8 cellular contexts compared by ENCODE assay signal in the genomic region with DNA sequence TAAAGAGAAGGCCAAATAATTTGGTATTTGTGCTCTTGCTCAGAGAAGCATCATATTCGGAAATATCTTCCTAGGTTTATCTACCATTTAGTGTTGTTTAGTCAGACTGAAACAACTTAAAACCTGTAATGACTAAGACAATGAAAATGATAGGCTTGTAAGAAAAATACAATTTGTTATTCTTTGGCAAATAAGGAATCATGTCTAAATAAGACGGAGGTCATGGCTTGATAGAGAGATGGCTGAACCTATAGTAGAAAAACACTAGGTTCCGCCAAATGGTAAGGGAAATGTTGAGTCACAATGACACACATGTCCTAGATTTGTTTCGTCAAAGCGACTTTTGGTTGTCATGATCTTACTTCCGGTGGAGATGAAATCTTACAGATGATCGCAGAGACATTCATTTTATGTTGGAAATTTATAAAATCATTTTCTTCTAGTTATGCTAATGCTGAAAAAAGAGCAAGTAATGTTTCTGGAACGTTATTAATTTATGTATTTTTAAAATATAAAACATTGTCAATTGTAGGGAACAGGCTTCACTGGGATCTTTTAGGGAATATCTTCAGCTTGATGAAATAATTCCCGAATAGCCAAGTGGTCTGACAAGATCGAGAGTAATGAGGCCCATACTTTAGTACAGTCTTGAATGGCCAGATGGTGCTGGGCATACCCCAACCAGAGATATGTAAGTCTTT. TPM values are rescaled to one million over a fixed set of nuclear protein-coding genes. Genes with fewer than 3 reads are reported as not detected.
DNase-seq lines count a peak whose midpoint lies in the region; ATAC-seq and FAIRE-seq lines count a peak whose summit lies in the region.

No MANE protein-coding gene starts in this region.

- peak; percentile 34 to 56 for DNase-seq in activated CD4-positive, alpha-beta T cell treated with anti-CD3 and anti-CD28 coated beads for 4 hours
- DNase-seq in activated CD4-positive, alpha-beta T cell treated with anti-CD3 and anti-CD28 coated beads for 1 hour: no peak
- peak; percentile 69 for DNase-seq in RPMI7951 (ENCODE audit: low read depth)
- peak in 2 of 3 donors; percentile 16 to 53 for DNase-seq in effector memory CD4-positive, alpha-beta T cell
- DNase-seq in small intestine: peak; percentile 49
- no peak for DNase-seq in cerebellum (ENCODE audit: low spot score)
- no peak for DNase-seq in HAP-1 (ENCODE audit: low spot score in 2 of 2)

- H3K36me3 ChIP-seq in effector memory CD4-positive, alpha-beta T cell (ENCODE audit: control insufficient read depth, insufficient read depth, low read length): no peaks in the 10 kb centered on the region
- H3K36me3 ChIP-seq in small intestine (ENCODE audit: control insufficient read depth in 2 of 2, insufficient read depth in 2 of 2, low read length in 2 of 2) (no peaks in the 10 kb centered on the region), HAP-1 (replicated peaks) (no peaks in the 10 kb centered on the region)

- in situ Hi-C loops in HAP-1 (cut with MboI; ENCODE audit: low sequenced_read_pairs): no loop called here

- ATAC-seq in HG02970 (IDR thresholded peaks at IDR 0.05; ENCODE audit: low FRiP score, unreplicated experiment): no peak

- no peak for FAIRE-seq in small intestine (lab: Jason Lieb, UNC)

- H3K27ac ChIP-seq in effector memory CD4-positive, alpha-beta T cell (ENCODE audit: insufficient read depth, low read length, poor library complexity, severe bottlenecking): peak overlapping the region; percentile 98
- H3K27ac ChIP-seq in small intestine (ENCODE audit: low read depth in 1 of 2, low read length in 1 of 2): peak overlapping the region; percentile 66 to 81

- no peaks in the 10 kb centered on the region for H3K9me3 ChIP-seq in effector memory CD4-positive, alpha-beta T cell (ENCODE audit: control insufficient read depth, low read length)
- H3K9me3 ChIP-seq in small intestine (ENCODE audit: control insufficient read depth, low read depth) (no peaks in the 10 kb centered on the region), HAP-1 (no peaks in the 10 kb centered on the region)

- WGBS in small intestine, 3 donors: 60 to 84% (median 63%) methylated on average over 10 of the region's 10 CpGs

- peak overlapping the region; percentile 69 for H3K4me3 ChIP-seq in effector memory CD4-positive, alpha-beta T cell (ENCODE audit: insufficient read depth, low read depth, low read length, poor library complexity, severe bottlenecking)
- H3K4me3 ChIP-seq in small intestine (ENCODE audit: low read depth in 1 of 2, low read length in 2 of 2) (no peak overlapping the region), HAP-1 (no peak overlapping the region)

- no peaks in the 10 kb centered on the region for H3K27me3 ChIP-seq in effector memory CD4-positive, alpha-beta T cell (replicated peaks; ENCODE audit: control insufficient read depth, insufficient read depth, low read length, poor library complexity, severe bottlenecking)
- no peaks in the 10 kb centered on the region for H3K27me3 ChIP-seq in small intestine (ENCODE audit: control insufficient read depth in 2 of 2, insufficient read depth in 2 of 2, low read length in 2 of 2)
- no peaks in the 10 kb centered on the region for H3K27me3 ChIP-seq in HAP-1 (ENCODE audit: low read depth)

- peaks cover 32% of the 10 kb centered on the region for H3K4me1 ChIP-seq in effector memory CD4-positive, alpha-beta T cell (ENCODE audit: control insufficient read depth, insufficient read depth, low read length, poor library complexity, severe bottlenecking)
- no peaks in the 10 kb centered on the region for H3K4me1 ChIP-seq in small intestine (ENCODE audit: control insufficient read depth in 2 of 2, insufficient read depth in 1 of 2, low read depth in 1 of 2, low read length in 1 of 2)
- H3K4me1 ChIP-seq in HAP-1: no peaks in the 10 kb centered on the region; the same call in 1 of the 2 replicates

RNA-seq across cellular contexts. Expression of gene SRGN, which starts 1.0 kb away (rescaled TPM):
- 333 and 345 TPM in 2 replicates for total RNA-seq in RPMI7951 (2014; rRNA removed; shearing (Covaris generic))
- 100 to 1,000 TPM in 1 of 3 donors, 10 to 100 TPM in 1, 1 to 10 TPM in 1; 8.1 to 155 (median 25.4) TPM for polyA plus RNA-seq in small intestine
- total RNA-seq in cerebellum: 12.3 TPM

RNA-seq across cellular contexts. Expression of gene VPS26A, which starts 35.0 kb away (rescaled TPM):
- 38.5 and 46.7 TPM in 2 replicates for total RNA-seq in RPMI7951 (2014; rRNA removed; shearing (Covaris generic))
- 10 to 100 TPM; 34.0 to 35.9 (median 34.2) TPM for polyA plus RNA-seq in small intestine
- 28.9 TPM for total RNA-seq in cerebellum

Comparison
In these comparisons a context has a peak if more than half of its experiments do, and no peak if none do; other contexts are left out.
1. DNase-seq: peak in activated CD4-positive, alpha-beta T cell treated with anti-CD3 and anti-CD28 coated beads for 4 hours (2 of 2), RPMI7951 (single experiment), effector memory CD4-positive, alpha-beta T cell (2 of 3) and small intestine (single experiment); none in activated CD4-positive, alpha-beta T cell treated with anti-CD3 and anti-CD28 coated beads for 1 hour (single experiment), cerebellum (single experiment) and HAP-1 (0 of 2).
2. RNA of gene SRGN, which starts 1.0 kb away (total RNA-seq): 333 to 345 TPM in RPMI7951; 12.3 TPM in cerebellum (single experiment); every median in the first group is over 10 times any median in the second.